In the genomic region with DNA sequence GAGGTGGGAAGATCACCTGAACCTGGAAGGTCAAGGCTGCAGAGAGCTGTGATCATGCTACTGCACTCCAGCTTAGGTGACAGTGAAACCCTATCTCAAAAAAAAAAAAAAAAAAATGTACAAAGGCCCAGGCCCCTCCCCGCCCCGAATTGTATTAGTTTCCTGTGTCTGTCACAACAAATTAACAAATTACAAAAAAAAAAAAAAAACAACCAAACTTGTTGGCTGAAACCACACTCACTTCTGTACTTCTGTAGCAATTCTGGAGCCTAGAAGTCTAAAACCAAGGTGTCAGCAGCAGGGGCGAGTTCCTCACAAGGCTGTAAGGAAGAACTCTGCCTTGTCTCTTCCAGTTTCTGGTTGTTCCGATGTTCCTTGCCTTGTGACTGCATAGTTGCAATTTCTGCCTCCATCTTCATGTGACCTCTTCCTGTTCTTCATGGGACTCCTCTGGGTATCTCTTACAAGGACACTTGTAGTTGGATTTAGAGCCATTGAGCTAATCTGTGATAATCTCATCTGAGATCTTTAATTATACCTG, we compare ENCODE assay signal across 16 cellular contexts.
DNase-seq lines count a peak whose midpoint lies in the region; ATAC-seq, FAIRE-seq and TF ChIP-seq lines count a peak whose summit lies in the region.
"Had no signal": no experiment of that assay in that cellular context is flagged by ENCODE, and none has a peak within 500 bp of the region (broad histone marks: within the 10 kb centered on the region; RNA-seq: fewer than 3 reads in every experiment).

No MANE protein-coding gene starts in this region.

- in situ Hi-C loops in GM12878 (cut with MboI) = no loop called here

- H4K20me1 ChIP-seq in GM12878 (ENCODE audit: control insufficient read depth, insufficient read depth) = no peaks in the 10 kb centered on the region

- TF ChIP-seq EP300 in GM12878 (IDR thresholded peaks at IDR 0.05; ENCODE audit: borderline replicate concordance in 1 of 2, control insufficient read depth in 1 of 2, low read depth in 2 of 2, low read length in 2 of 2) = no peak

- no TSS peak for BruUV-seq in GM12878 (replicated peaks; lab: Mats Ljungman, UMichigan)

- peak; percentile 77 for FAIRE-seq in GM12878 (lab: Jason Lieb, UNC)
- FAIRE-seq: GM18507, RCC 7860 had no signal

- no peak overlapping the region for H3K4me2 ChIP-seq in GM12878 (ENCODE audit: control insufficient read depth, insufficient read depth)

- SMC1A ChIA-PET in GM12878 (lab: Charles Lee; ENCODE audit: uncharacterized antibody, unreplicated experiment) = interaction anchor here (0.6 to 2.3 kb wide), 10 partner anchors 10 to 482 kb away, joined by 3 to 5 read pairs (median 3); no protein-coding TSS in a partner anchor

- H2AFZ ChIP-seq in GM12878 (ENCODE audit: control insufficient read depth, low read depth, low read length) = no peak overlapping the region

- DNase-seq in Right ventricle myocardium inferior (ENCODE audit: missing footprints) (no peak), left ventricle myocardium inferior (no peak), GM12878 (ENCODE audit: low read depth, low spot score) (no peak), left lung (peak in 1 of 2 donors; percentile 41), upper lobe of right lung (no peak), WERI-Rb-1 (no peak)
- DNase-seq: C1 segment of cervical spinal cord, NCI-H1105 treated with DMSO at 0.1 percent for 48 hours, NCI-H187 treated with DMSO at 0.1 percent for 48 hours, NCI-H446 treated with DMSO at 0.1 percent for 48 hours, NCI-H774 had no signal

- no peak overlapping the region for H3K4me3 ChIP-seq in left ventricle myocardium inferior
- no peak overlapping the region for H3K4me3 ChIP-seq in GM12878
- no peak overlapping the region for H3K4me3 ChIP-seq in left lung
- no peak overlapping the region for H3K4me3 ChIP-seq in upper lobe of right lung
- no peak overlapping the region for H3K4me3 ChIP-seq in WERI-Rb-1 (ENCODE audit: low read depth, low read length)
- H3K4me3 ChIP-seq: HAP-1 had no signal

- WGBS in GM12878 (ENCODE audit: insufficient coverage, insufficient replicate concordance, low lambda C conversion rate, missing lambda C conversion rate) = 3% methylated on average over 2 of the region's 4 CpGs

- H3K4me1 ChIP-seq in left ventricle myocardium inferior (no peaks in the 10 kb centered on the region), GM12878 (ENCODE audit: control insufficient read depth, insufficient read depth, low read length) (no peaks in the 10 kb centered on the region), left lung (peaks cover 0 to 7% of the 10 kb centered on the region in 2 donors), upper lobe of right lung (no peaks in the 10 kb centered on the region)
- H3K4me1 ChIP-seq: HAP-1 had no signal

- POLR2A ChIA-PET in GM12878 (lab: Charles Lee) = interaction anchor here (0.5 to 0.7 kb wide), 2 partner anchors 57 to 456 kb away, joined by 4 to 5 read pairs; no protein-coding TSS in a partner anchor

- no peak overlapping the region for H3K9ac ChIP-seq in GM12878 (ENCODE audit: control insufficient read depth, insufficient read depth, low read length)

- no peak for TF ChIP-seq POLR2A in GM12878 (IDR thresholded peaks at IDR 0.05; ENCODE audit: low read depth, low read length)

- H3K27me3 ChIP-seq in left ventricle myocardium inferior (ENCODE audit: low read depth) = no peaks in the 10 kb centered on the region
- no peaks in the 10 kb centered on the region for H3K27me3 ChIP-seq in GM12878 (replicated peaks in 1 of 2; ENCODE audit: control insufficient read depth in 2 of 2, insufficient read depth in 2 of 2, low read length in 1 of 2)
- H3K27me3 ChIP-seq in left lung = no peaks in the 10 kb centered on the region
- H3K27me3 ChIP-seq in upper lobe of right lung = no peaks in the 10 kb centered on the region
- H3K27me3 ChIP-seq in WERI-Rb-1 (ENCODE audit: insufficient read depth, low read depth, severe bottlenecking) = no peaks in the 10 kb centered on the region

- H3K79me2 ChIP-seq in GM12878 (ENCODE audit: control insufficient read depth, insufficient read depth, low read length) = no peaks in the 10 kb centered on the region

- H3K36me3 ChIP-seq in left ventricle myocardium inferior = no peaks in the 10 kb centered on the region
- H3K36me3 ChIP-seq in GM12878 (ENCODE audit: control insufficient read depth in 2 of 2, insufficient read depth in 2 of 2, low read length in 1 of 2) = no peaks in the 10 kb centered on the region
- no peaks in the 10 kb centered on the region for H3K36me3 ChIP-seq in left lung
- H3K36me3 ChIP-seq in upper lobe of right lung = no peaks in the 10 kb centered on the region
- H3K36me3 ChIP-seq in WERI-Rb-1 = no peaks in the 10 kb centered on the region
- H3K36me3 ChIP-seq: HAP-1 had no signal

- no peak overlapping the region for H3K27ac ChIP-seq in left ventricle myocardium inferior (replicated peaks)
- H3K27ac ChIP-seq in GM12878 (ENCODE audit: control insufficient read depth, insufficient read depth) = no peak overlapping the region
- H3K27ac ChIP-seq in left lung = no peak overlapping the region
- no peak overlapping the region for H3K27ac ChIP-seq in upper lobe of right lung
- H3K27ac ChIP-seq in WERI-Rb-1 = no peak overlapping the region

- peak; percentile 72 for ATAC-seq in Right ventricle myocardium inferior
- ATAC-seq in GM12878 = peak; percentile 41
- ATAC-seq in left lung = peak; percentile 51
- peak; percentile 63 for ATAC-seq in upper lobe of right lung
- ATAC-seq in HG02938 (IDR thresholded peaks at IDR 0.05; ENCODE audit: unreplicated experiment) = no peak
- ATAC-seq in GM21447 (IDR thresholded peaks at IDR 0.05; ENCODE audit: unreplicated experiment) = no peak

- TF ChIP-seq CTCF in left ventricle myocardium inferior (IDR thresholded peaks at IDR 0.05; ENCODE audit: borderline replicate concordance) (no peak), GM12878 (IDR thresholded peaks at IDR 0.05 in 2 of 3, conservative IDR thresholded peaks at IDR 0.05 in 1 of 3; ENCODE audit: control insufficient read depth in 2 of 3, extremely low read depth in 1 of 3, insufficient read depth in 1 of 3, low read depth in 3 of 3, low read length in 3 of 3) (no peak), left lung (IDR thresholded peaks at IDR 0.05) (no peak), upper lobe of right lung (IDR thresholded peaks at IDR 0.05) (no peak), WERI-Rb-1 (IDR thresholded peaks at IDR 0.05; ENCODE audit: low read depth, low read length) (no peak)

- RAD21 ChIA-PET in GM12878 (lab: Charles Lee; ENCODE audit: unreplicated experiment) = interaction anchor here (0.6 to 2.1 kb wide), 2 partner anchors 61 to 64 kb away, joined by 4 to 6 read pairs; no protein-coding TSS in a partner anchor

- intact Hi-C loops in Right ventricle myocardium inferior (cut with DNase I) (no loop called here), left ventricle myocardium inferior (cut with micrococcal nuclease) (no loop called here), GM12878 (cut with micrococcal nuclease; ENCODE audit: unreplicated experiment) (no loop called here), left lung (cut with DNase I) (no loop called here), upper lobe of right lung (cut with DNase I) (no loop called here)

- TF ChIP-seq RAD21 in GM12878 (IDR thresholded peaks at IDR 0.05; ENCODE audit: insufficient read depth, low read depth, low read length) = no peak

- peaks cover 7% of the 10 kb centered on the region for H3K9me3 ChIP-seq in left ventricle myocardium inferior (replicated peaks)
- no peaks in the 10 kb centered on the region for H3K9me3 ChIP-seq in GM12878 (replicated peaks; ENCODE audit: control insufficient read depth, insufficient read depth, low read length)
- H3K9me3 ChIP-seq in left lung = no peaks in the 10 kb centered on the region
- no peaks in the 10 kb centered on the region for H3K9me3 ChIP-seq in upper lobe of right lung
- no peaks in the 10 kb centered on the region for H3K9me3 ChIP-seq in WERI-Rb-1 (ENCODE audit: severe bottlenecking)
- H3K9me3 ChIP-seq: HAP-1 had no signal

- CTCF ChIA-PET in GM12878 (lab: Yijun Ruan, JAX) = interaction anchor here (0.8 to 0.9 kb wide), 2 partner anchors 24 to 398 kb away, joined by 3 read pairs; no protein-coding TSS in a partner anchor

TF ChIP-seq in GM12878, 131 proteins besides CTCF, POLR2A, EP300 and RAD21:
- TF ChIP-seq CREB1 (IDR thresholded peaks at IDR 0.05; ENCODE audit: low read depth) = no peak
- 0 out of 2 replicates have a peak, but pooled peaks have one; percentile 5 for TF ChIP-seq ZNF384 (IDR thresholded peaks at IDR 0.05; ENCODE audit: borderline replicate concordance, low read depth, low read length)
TF ChIP-seq in GM12878: peak in this region for 1.

Comparison
In these comparisons a context has a peak if more than half of its experiments do, and no peak if none do; other contexts are left out.
1. ATAC-seq: peak in Right ventricle myocardium inferior (single experiment), GM12878 (single experiment), left lung (single experiment) and upper lobe of right lung (single experiment); none in HG02938 (single experiment) and GM21447 (single experiment).